13 cellular contexts compared by ENCODE assay signal in the genomic region with DNA sequence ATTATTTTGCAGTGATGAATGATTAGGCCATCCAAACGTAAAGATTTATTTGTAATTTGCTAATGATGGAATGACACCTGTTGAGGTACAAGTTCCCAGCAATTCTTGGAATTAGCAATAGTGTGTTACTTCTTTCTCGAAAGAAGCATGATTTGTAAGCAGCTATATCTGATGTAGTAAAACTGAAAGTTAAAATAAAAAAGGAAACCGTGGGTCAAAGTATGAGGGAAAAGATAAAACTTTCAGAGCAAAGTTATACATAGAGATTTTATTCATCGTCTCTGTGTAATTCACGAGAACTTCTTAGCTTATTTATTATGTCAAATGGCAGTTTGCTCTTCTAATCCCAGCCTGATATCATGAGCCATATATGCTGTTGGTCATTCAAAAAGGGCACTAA. TPM values are rescaled to one million over a fixed set of nuclear protein-coding genes. Genes with fewer than 3 reads are reported as not detected.
A peak's percentile ranks its signal among the peaks of the same experiment; 100 is the strongest.
DNase-seq lines count a peak whose midpoint lies in the region; FAIRE-seq and TF ChIP-seq lines count a peak whose summit lies in the region.
"Had no signal": no experiment of that assay in that cellular context is flagged by ENCODE, and none has a peak within 500 bp of the region (broad histone marks: within the 10 kb centered on the region; RNA-seq: fewer than 3 reads in every experiment).

No MANE protein-coding gene starts in this region.

- H3F3A ChIP-seq in PC-9 (ENCODE audit: insufficient read depth, low read depth): no peaks in the 10 kb centered on the region

- peaks cover 37% of the 10 kb centered on the region for H3K36me3 Mint-ChIP-seq in activated naive CD4-positive, alpha-beta T cell treated with anti-CD3 and anti-CD28 coated beads, Interleukin-2, amount 50 U/mL, for 24 hours
- peaks cover 59% of the 10 kb centered on the region for H3K36me3 Mint-ChIP-seq in activated T-helper 2 cell treated with anti-CD3 and anti-CD28 coated beads, Interferon-gamma antibody, Interleukin-2, Interleukin-4, amounts not matched to agents 10 μg/mL and 5 μg/mL and 100 μg/mL, durations not matched to agents 14 hours and 24 hours and 36 hours (ENCODE audit: low read depth)

- no peaks in the 10 kb centered on the region for H3K27me3 ChIP-seq in tibial artery
- H3K27me3 ChIP-seq in PC-9 (ENCODE audit: insufficient read depth, low read depth): no peaks in the 10 kb centered on the region
- H3K27me3 ChIP-seq: SJCRH30 had no signal

- peaks cover 5 to 9% of the 10 kb centered on the region in 2 donors for H3K4me1 ChIP-seq in kidney (ENCODE audit: control insufficient read depth in 1 of 2, insufficient read depth in 1 of 2, low read depth in 1 of 2, low read length in 2 of 2)
- H3K4me1 ChIP-seq in tibial artery: peaks cover 0 to 22% (median 3%) of the 10 kb centered on the region in 4 donors
- H3K4me1 ChIP-seq in PC-9 (replicated peaks; ENCODE audit: insufficient read depth): no peaks in the 10 kb centered on the region

- no peaks in the 10 kb centered on the region for H3K79me2 ChIP-seq in PC-9 (ENCODE audit: low read depth)

- POLR2A ChIA-PET in PC-9 (lab: Charles Lee; ENCODE audit: unreplicated experiment): no interaction called here

- no peaks in the 10 kb centered on the region for H4K20me1 ChIP-seq in PC-9 (ENCODE audit: insufficient read depth)

- no peak for DNase-seq in activated naive CD4-positive, alpha-beta T cell treated with Interleukin-2 at 50 U/mL for 16 hours
- DNase-seq in activated T-helper 2 cell treated with anti-CD3 and anti-CD28 coated beads, Interferon-gamma antibody, Interleukin-2, Interleukin-4, amounts not matched to agents 10 μg/mL and 5 μg/mL and 100 μg/mL, durations not matched to agents 14 hours and 24 hours and 36 hours (ENCODE audit: low spot score): no peak
- DNase-seq in kidney: no peak
- DNase-seq in tibial artery: no peak
- no peak for DNase-seq in foreskin fibroblast
- DNase-seq in NCI-H2029 treated with DMSO at 0.1 percent for 48 hours (lab: John Stamatoyannopoulos, UW): no peak
- no peak for DNase-seq in PC-9
- DNase-seq: central memory CD4-positive, alpha-beta T cell; NCI-H2107; NK-92 treated with Interleukin-12 subunit alpha and Interleukin-12 subunit beta, amount 100 ng/mL, for 24 hours; posterior cingulate gyrus; SJCRH30 had no signal

- no peaks in the 10 kb centered on the region for H3K9me3 Mint-ChIP-seq in activated naive CD4-positive, alpha-beta T cell treated with anti-CD3 and anti-CD28 coated beads, Interleukin-2, amount 50 U/mL, for 24 hours
- no peaks in the 10 kb centered on the region for H3K9me3 Mint-ChIP-seq in activated T-helper 2 cell treated with anti-CD3 and anti-CD28 coated beads, Interferon-gamma antibody, Interleukin-2, Interleukin-4, amounts not matched to agents 10 μg/mL and 5 μg/mL and 100 μg/mL, durations not matched to agents 14 hours and 24 hours and 36 hours

- intact Hi-C loops in activated T-helper 2 cell treated with anti-CD3 and anti-CD28 coated beads, Interferon-gamma antibody, Interleukin-2, Interleukin-4, amounts not matched to agents 10 μg/mL and 5 μg/mL and 100 μg/mL, durations not matched to agents 14 hours and 24 hours and 36 hours (cut with micrococcal nuclease): loop anchor here (1.0 to 5.0 kb wide), 6 partner anchors 21 to 67 kb away; partner anchors contain the start of gene NFKB1
- intact Hi-C loops in kidney (cut with DNase I) (no loop called here), tibial artery (cut with DNase I; ENCODE audit: low total_unique reads) (no loop called here), PC-9 (cut with micrococcal nuclease; ENCODE audit: unreplicated experiment) (no loop called here)

- CTCF ChIA-PET in PC-9 (lab: Charles Lee): interaction anchor here (0.6 kb wide), 1 partner anchor 239 kb away, joined by 5 read pairs; no protein-coding TSS in a partner anchor

- H3K9me3 ChIP-seq in kidney (ENCODE audit: control insufficient read depth in 1 of 2, low read length in 2 of 2): no peaks in the 10 kb centered on the region
- H3K9me3 ChIP-seq in tibial artery: no peaks in the 10 kb centered on the region
- H3K9me3 ChIP-seq in PC-9 (ENCODE audit: insufficient read depth, low read depth): no peaks in the 10 kb centered on the region
- H3K9me3 ChIP-seq: SJCRH30 had no signal

- H3K36me3 ChIP-seq in kidney (ENCODE audit: control insufficient read depth in 1 of 2, insufficient read depth in 2 of 2, low read length in 2 of 2) (no peaks in the 10 kb centered on the region), tibial artery (no peaks in the 10 kb centered on the region), PC-9 (ENCODE audit: low read depth) (no peaks in the 10 kb centered on the region)
- H3K36me3 ChIP-seq: SJCRH30 had no signal

- H3K4me2 ChIP-seq in PC-9: no peak overlapping the region

- H3K9me2 ChIP-seq in PC-9 (ENCODE audit: insufficient read depth): no peaks in the 10 kb centered on the region

- no peak for TF ChIP-seq CTCF in kidney (IDR thresholded peaks at IDR 0.05; ENCODE audit: borderline replicate concordance, extremely low read depth, insufficient read depth)
- no peak for TF ChIP-seq CTCF in tibial artery (IDR thresholded peaks at IDR 0.05)
- no peak for TF ChIP-seq CTCF in foreskin fibroblast (IDR thresholded peaks at IDR 0.05; ENCODE audit: low read depth, low read length)
- no peak for TF ChIP-seq CTCF in PC-9 (conservative IDR thresholded peaks at IDR 0.05)

- FAIRE-seq in kidney (lab: Jason Lieb, UNC): no peak

- H3K9ac ChIP-seq in kidney (ENCODE audit: low read length in 2 of 2): no peak overlapping the region

- H3K4me3 ChIP-seq in kidney (ENCODE audit: low read length in 2 of 2) (peak overlapping the region; percentile 2 to 28), tibial artery (no peak overlapping the region), foreskin fibroblast (ENCODE audit: low read depth in 1 of 2, low read length in 2 of 2) (no peak overlapping the region), PC-9 (no peak overlapping the region)
- H3K4me3 ChIP-seq: SJCRH30 had no signal

- peak overlapping the region; percentile 96 for H3K27ac Mint-ChIP-seq in activated naive CD4-positive, alpha-beta T cell treated with anti-CD3 and anti-CD28 coated beads, Interleukin-2, amount 50 U/mL, for 24 hours
- peak overlapping the region; percentile 74 for H3K27ac Mint-ChIP-seq in activated T-helper 2 cell treated with anti-CD3 and anti-CD28 coated beads, Interferon-gamma antibody, Interleukin-2, Interleukin-4, amounts not matched to agents 10 μg/mL and 5 μg/mL and 100 μg/mL, durations not matched to agents 14 hours and 24 hours and 36 hours

- H3K27me3 Mint-ChIP-seq in activated naive CD4-positive, alpha-beta T cell treated with anti-CD3 and anti-CD28 coated beads, Interleukin-2, amount 50 U/mL, for 24 hours: no peaks in the 10 kb centered on the region
- H3K27me3 Mint-ChIP-seq in activated T-helper 2 cell treated with anti-CD3 and anti-CD28 coated beads, Interferon-gamma antibody, Interleukin-2, Interleukin-4, amounts not matched to agents 10 μg/mL and 5 μg/mL and 100 μg/mL, durations not matched to agents 14 hours and 24 hours and 36 hours (ENCODE audit: low read depth): no peaks in the 10 kb centered on the region

- H2AFZ ChIP-seq in PC-9: no peak overlapping the region

- peak overlapping the region; percentile 80 for H3K4me3 Mint-ChIP-seq in activated naive CD4-positive, alpha-beta T cell treated with anti-CD3 and anti-CD28 coated beads, Interleukin-2, amount 50 U/mL, for 24 hours
- peak overlapping the region; percentile 67 for H3K4me3 Mint-ChIP-seq in activated T-helper 2 cell treated with anti-CD3 and anti-CD28 coated beads, Interferon-gamma antibody, Interleukin-2, Interleukin-4, amounts not matched to agents 10 μg/mL and 5 μg/mL and 100 μg/mL, durations not matched to agents 14 hours and 24 hours and 36 hours (ENCODE audit: low read depth)

- H3K27ac ChIP-seq in kidney (ENCODE audit: low read depth in 2 of 2, low read length in 2 of 2) (no peak overlapping the region), tibial artery (peak overlapping the region; percentile 8 to 37), PC-9 (no peak overlapping the region)
- H3K27ac ChIP-seq: SJCRH30 had no signal

- peaks cover 48% of the 10 kb centered on the region for H3K4me1 Mint-ChIP-seq in activated naive CD4-positive, alpha-beta T cell treated with anti-CD3 and anti-CD28 coated beads, Interleukin-2, amount 50 U/mL, for 24 hours
- peaks cover 61% of the 10 kb centered on the region for H3K4me1 Mint-ChIP-seq in activated T-helper 2 cell treated with anti-CD3 and anti-CD28 coated beads, Interferon-gamma antibody, Interleukin-2, Interleukin-4, amounts not matched to agents 10 μg/mL and 5 μg/mL and 100 μg/mL, durations not matched to agents 14 hours and 24 hours and 36 hours (ENCODE audit: low read depth)

- no TSS peak for BruUV-seq in PC-9 (replicated peaks; lab: Mats Ljungman, UMichigan)

RNA-seq across cellular contexts. Expression of gene NFKB1, which starts 59.0 kb away (rescaled TPM):
- 199 and 205 TPM in 2 replicates for total RNA-seq in activated T-helper 2 cell treated with anti-CD3 and anti-CD28 coated beads, Interferon-gamma antibody, Interleukin-2, Interleukin-4, amounts not matched to agents 10 μg/mL and 5 μg/mL and 100 μg/mL, durations not matched to agents 14 hours and 24 hours and 36 hours
- 56.9 TPM for total RNA-seq in kidney
- 10.1 TPM for polyA plus RNA-seq in kidney (ENCODE audit: insufficient read depth, low read depth, low replicate concordance)
- 11.6 and 16.8 TPM in 2 replicates for total RNA-seq in PC-9 (2021)

Comparison
In these comparisons a context has a peak if more than half of its experiments do, and no peak if none do; other contexts are left out.
1. H3K27ac ChIP-seq: peak in tibial artery (2 of 2); none in kidney (0 of 2) and PC-9 (single experiment).
2. H3K4me3 ChIP-seq: peak in kidney (2 of 2); none in tibial artery (0 of 2), foreskin fibroblast (0 of 2) and PC-9 (single experiment).